Comparison of ENCODE assay signal across 8 cellular contexts in genomic region chr15:42608110-42608531, GRCh38. TPM values are rescaled to one million over a fixed set of nuclear protein-coding genes. Genes with fewer than 3 reads are reported as not detected.
A peak's percentile ranks its signal among the peaks of the same experiment; 100 is the strongest.
DNase-seq lines count a peak whose midpoint lies in the region; ATAC-seq and TF ChIP-seq lines count a peak whose summit lies in the region.

No MANE protein-coding gene starts in this region.

- H3K9me3 Mint-ChIP-seq in osteocyte (ENCODE audit: unreplicated experiment) = no peaks in the 10 kb centered on the region

- H3K36me3 Mint-ChIP-seq in osteocyte (ENCODE audit: unreplicated experiment) = peaks cover 12% of the 10 kb centered on the region

- no peak for TF ChIP-seq CTCF in osteocyte (IDR thresholded peaks at IDR 0.05)

- H3K4me3 Mint-ChIP-seq in osteocyte (ENCODE audit: unreplicated experiment) = no peak overlapping the region

- DNase-seq in CMK (ENCODE audit: low read depth) = peak; percentile 96
- DNase-seq in SKM-1 (lab: John Stamatoyannopoulos, UW; ENCODE audit: unreplicated experiment) = peak; percentile 64
- DNase-seq in central memory CD4-positive, alpha-beta T cell = peak; percentile 28
- peak; percentile 21 for DNase-seq in stimulated activated CD8-positive, alpha-beta memory T cell treated with anti-CD3 and anti-CD28 coated beads, Interleukin-12 subunit alpha, Interleukin-12 subunit beta, amount 100 ng/mL, for 4 hours (ENCODE audit: low read depth)
- no peak for DNase-seq in NCI-H1092 treated with DMSO at 0.1 percent for 48 hours (lab: John Stamatoyannopoulos, UW)
- DNase-seq in osteocyte (ENCODE audit: extremely low spot score, unreplicated experiment) = no peak
- DNase-seq in inferior parietal cortex (ENCODE audit: extremely low spot score) = no peak

- H3K4me1 Mint-ChIP-seq in osteocyte (ENCODE audit: unreplicated experiment) = peaks cover 22% of the 10 kb centered on the region

- peak; percentile 58 for ATAC-seq in HG02642 (IDR thresholded peaks at IDR 0.05; ENCODE audit: poor library complexity, unreplicated experiment)

- H3K27ac Mint-ChIP-seq in osteocyte (ENCODE audit: unreplicated experiment) = no peak overlapping the region

- no peaks in the 10 kb centered on the region for H3K27me3 Mint-ChIP-seq in osteocyte (ENCODE audit: unreplicated experiment)

RNA-seq across cellular contexts. Expression of gene STARD9, which starts 32.7 kb away (rescaled TPM):
- 23.6 and 24.4 TPM in 2 replicates for total RNA-seq in osteocyte

RNA-seq across cellular contexts. Expression of gene HAUS2, which starts 59.5 kb away (rescaled TPM):
- total RNA-seq in osteocyte = 19.2 and 23.8 TPM in 2 replicates

RNA-seq across cellular contexts. Expression of gene LRRC57, which starts 59.5 kb away (rescaled TPM):
- 38.9 and 40.3 TPM in 2 replicates for total RNA-seq in osteocyte

Comparison
In these comparisons a context has a peak if more than half of its experiments do, and no peak if none do; other contexts are left out.
1. DNase-seq: peak in CMK (single experiment), SKM-1 (single experiment), central memory CD4-positive, alpha-beta T cell (single experiment) and stimulated activated CD8-positive, alpha-beta memory T cell treated with anti-CD3 and anti-CD28 coated beads, Interleukin-12 subunit alpha, Interleukin-12 subunit beta, amount 100 ng/mL, for 4 hours (single experiment); none in NCI-H1092 treated with DMSO at 0.1 percent for 48 hours (single experiment), osteocyte (single experiment) and inferior parietal cortex (single experiment).